Comparison of ENCODE assay signal across 11 cellular contexts in the genomic region with DNA sequence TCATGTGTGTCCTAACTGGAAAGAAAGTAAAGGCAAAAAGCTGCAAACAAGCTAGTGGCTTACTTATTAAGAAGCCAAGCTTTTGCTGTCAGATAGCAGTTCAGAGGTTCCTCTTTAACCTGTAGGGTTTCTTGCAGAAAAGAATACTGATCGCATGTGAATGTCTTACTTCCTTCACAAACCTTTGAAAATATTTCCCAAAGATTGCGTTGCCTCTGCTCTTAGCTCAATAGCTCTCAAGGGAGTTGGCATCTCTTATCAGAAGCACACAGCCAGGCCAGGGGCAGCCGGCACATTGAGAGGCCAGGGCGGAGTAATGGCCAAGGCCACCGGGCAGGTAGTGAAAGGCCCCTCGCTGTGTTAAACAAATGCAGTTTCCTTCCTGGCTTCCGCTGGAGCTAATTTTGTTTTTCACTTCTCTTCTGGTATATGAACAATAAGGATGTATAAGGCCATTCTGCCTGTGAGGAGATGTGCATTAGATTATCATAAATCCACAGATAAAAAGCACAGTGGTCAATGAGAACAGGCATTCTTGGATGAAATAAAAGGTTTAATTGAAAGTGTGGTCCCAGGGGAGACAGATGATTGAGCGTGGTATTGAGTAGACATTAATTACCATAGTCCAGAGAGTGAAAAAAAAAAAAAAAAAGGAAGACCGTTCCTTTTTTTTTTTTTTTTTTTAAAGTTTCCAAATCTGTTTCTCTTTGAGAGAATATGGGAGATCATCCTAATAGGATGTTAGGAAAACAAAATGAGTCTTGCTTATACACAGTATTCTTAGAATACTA.
A peak's percentile ranks its signal among the peaks of the same experiment; 100 is the strongest.
DNase-seq lines count a peak whose midpoint lies in the region; ATAC-seq and TF ChIP-seq lines count a peak whose summit lies in the region.
"Had no signal": no experiment of that assay in that cellular context is flagged by ENCODE, and none has a peak within 500 bp of the region (broad histone marks: within the 10 kb centered on the region; RNA-seq: fewer than 3 reads in every experiment).

No MANE protein-coding gene starts in this region.

- H3K4me1 ChIP-seq in A673 (ENCODE audit: insufficient read depth, low read length, poor library complexity, severe bottlenecking) (no peaks in the 10 kb centered on the region), iPS DF 6.9 (ENCODE audit: control insufficient read depth, insufficient read depth, low read length) (no peaks in the 10 kb centered on the region), tibial artery (peaks cover 0 to 2% (median 0%) of the 10 kb centered on the region in 4 donors)

- DNase-seq in A673 (ENCODE audit: low spot score) (peak; percentile 33), NCI-H146 treated with DMSO at 0.1 percent for 48 hours (lab: John Stamatoyannopoulos, UW; ENCODE audit: unreplicated experiment) (peak; percentile 80), iPS DF 6.9 (ENCODE audit: low read depth, low spot score) (peak; percentile 31), left lobe of liver (ENCODE audit: low spot score) (no peak), SHP77 treated with DMSO at 0.1 percent for 48 hours (lab: John Stamatoyannopoulos, UW) (no peak), tibial artery (no peak)
- DNase-seq: AML-193; amygdala; stimulated activated CD4-positive, alpha-beta T cell treated with anti-CD3 and anti-CD28 coated beads, Interleukin-1b, Interleukin-23, amount 100 ng/mL, for 48 hours had no signal

- H3K4me3 ChIP-seq in A673 (ENCODE audit: low read depth, low read length, poor library complexity, severe bottlenecking) (no peak overlapping the region), iPS DF 6.9 (ENCODE audit: low read length) (no peak overlapping the region), tibial artery (no peak overlapping the region)

- WGBS in iPS DF 6.9 (ENCODE audit: insufficient coverage, insufficient read length) = no CpG with 5 or more reads among the region's 9 CpGs

- ATAC-seq in GM21515 (IDR thresholded peaks at IDR 0.05; ENCODE audit: unreplicated experiment) = peak; percentile 74
- no peak for ATAC-seq in GM19035 (IDR thresholded peaks at IDR 0.05; ENCODE audit: unreplicated experiment)
- ATAC-seq in left lobe of liver = no peak

- no TSS peak for BruUV-seq in A673 (replicated peaks; lab: Mats Ljungman, UMichigan)

- TF ChIP-seq CTCF in A673 (conservative IDR thresholded peaks at IDR 0.05; ENCODE audit: low read depth, low read length) (no peak), tibial artery (IDR thresholded peaks at IDR 0.05) (no peak)

- H3K27ac ChIP-seq in A673 (ENCODE audit: low read depth, low read length, poor library complexity, severe bottlenecking) (no peak overlapping the region), iPS DF 6.9 (ENCODE audit: low read length) (no peak overlapping the region), tibial artery (no peak overlapping the region)

- H3K9me3 ChIP-seq in A673 (ENCODE audit: low read depth, low read length, poor library complexity, severe bottlenecking) (no peaks in the 10 kb centered on the region), iPS DF 6.9 (ENCODE audit: control insufficient read depth, insufficient read depth, low read length) (no peaks in the 10 kb centered on the region), tibial artery (no peaks in the 10 kb centered on the region)

- H3K27me3 ChIP-seq in A673 (replicated peaks; ENCODE audit: insufficient read depth, low read depth, low read length, poor library complexity) = no peaks in the 10 kb centered on the region
- no peaks in the 10 kb centered on the region for H3K27me3 ChIP-seq in iPS DF 6.9 (ENCODE audit: control insufficient read depth, insufficient read depth, low read length)
- no peaks in the 10 kb centered on the region for H3K27me3 ChIP-seq in tibial artery

- CTCF ChIA-PET in A673 (lab: Charles Lee) = no interaction called here

- POLR2A ChIA-PET in A673 (lab: Charles Lee; ENCODE audit: low non-redundant PET) = no interaction called here

- intact Hi-C loops in A673 (cut with micrococcal nuclease; ENCODE audit: unreplicated experiment) = no loop called here
- intact Hi-C loops in tibial artery (cut with DNase I; ENCODE audit: low total_unique reads) = no loop called here

- H3K36me3 ChIP-seq in A673 (ENCODE audit: insufficient read depth, low read length, poor library complexity, severe bottlenecking) (no peaks in the 10 kb centered on the region), iPS DF 6.9 (ENCODE audit: control insufficient read depth, insufficient read depth, low read length) (no peaks in the 10 kb centered on the region), tibial artery (no peaks in the 10 kb centered on the region)

Comparison
In these comparisons a context has a peak if more than half of its experiments do, and no peak if none do; other contexts are left out.
1. DNase-seq: peak in A673 (single experiment), NCI-H146 treated with DMSO at 0.1 percent for 48 hours (single experiment) and iPS DF 6.9 (single experiment); none in left lobe of liver (single experiment), SHP77 treated with DMSO at 0.1 percent for 48 hours (single experiment) and tibial artery (0 of 2).